1 cellular context compared by ENCODE assay signal in genomic region chr9:114287001-114287762, GRCh38.
A peak's percentile ranks its signal among the peaks of the same experiment; 100 is the strongest.
TF ChIP-seq lines count a peak whose summit lies in the region.

No MANE protein-coding gene starts in this region.

TF ChIP-seq in HepG2, 621 proteins besides CTCF, POLR2A, EP300 and RAD21:
- TF ChIP-seq ZNF740 (CRISPR knock-in tag; IDR thresholded peaks at IDR 0.05) = peak; percentile 35; the same call in 1 of the 2 replicates
- no peak for TF ChIP-seq ZBTB43 (CRISPR knock-in tag; conservative IDR thresholded peaks at IDR 0.05)
- TF ChIP-seq MEF2D (CRISPR knock-in tag; IDR thresholded peaks at IDR 0.05) = no peak
- peak; percentile 52 for TF ChIP-seq RBM22 (optimal IDR thresholded peaks at IDR 0.05; ENCODE audit: low read length)
- TF ChIP-seq AGO2 (optimal IDR thresholded peaks at IDR 0.05; ENCODE audit: low read depth, low read length) = peak; percentile 58
